Comparison of ENCODE assay signal across 2 cellular contexts in the genomic region with DNA sequence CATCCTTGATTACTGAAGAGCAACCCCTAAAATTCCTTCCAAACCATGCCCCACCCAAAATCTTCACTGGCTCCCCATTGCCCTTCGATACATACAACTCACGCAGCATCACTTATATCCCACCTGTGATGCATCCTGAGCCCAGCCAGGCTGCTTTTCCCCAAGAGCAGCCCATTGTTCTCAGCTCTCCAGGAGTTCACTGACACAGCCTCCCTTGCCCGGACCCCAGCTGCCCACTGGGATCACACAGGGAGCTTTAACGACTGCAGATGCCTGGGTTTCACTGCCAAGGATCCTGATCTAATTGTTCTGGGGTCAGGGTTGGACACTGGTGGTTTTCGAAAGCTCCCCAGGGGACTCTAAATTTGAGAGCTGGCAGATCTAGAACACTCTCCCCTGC. TPM values are rescaled to one million over a fixed set of nuclear protein-coding genes. Genes with fewer than 3 reads are reported as not detected.
"Had no signal": no experiment of that assay in that cellular context is flagged by ENCODE, and none has a peak within 500 bp of the region (broad histone marks: within the 10 kb centered on the region; RNA-seq: fewer than 3 reads in every experiment).

No MANE protein-coding gene starts in this region.

RNA-seq across cellular contexts. Expression of gene DSCAML1, which starts 33.6 kb away (rescaled TPM):
- total RNA-seq: activated T-cell treated with anti-CD3 and anti-CD28 coated beads, Interleukin-2, amount 50 U/mL, for 4 hours; foreskin keratinocyte had no signal
